Comparison of ENCODE assay signal across 8 cellular contexts in genomic region chr12:82357845-82358199, GRCh38. TPM values are rescaled to one million over a fixed set of nuclear protein-coding genes. Genes with fewer than 3 reads are reported as not detected.
DNase-seq lines count a peak whose midpoint lies in the region; ATAC-seq and TF ChIP-seq lines count a peak whose summit lies in the region.

No MANE protein-coding gene starts in this region.

- 0 to 1% methylated on average over 10 of the region's 10 CpGs for WGBS in sigmoid colon, 2 donors

- peak overlapping the region; percentile 96 for H3K4me3 ChIP-seq in SK-N-MC
- H3K4me3 ChIP-seq in fibroblast of mammary gland (ENCODE audit: control insufficient read depth, low read depth, low read length) = peak overlapping the region; percentile 95
- H3K4me3 ChIP-seq in sigmoid colon = peak overlapping the region; percentile 63 to 88 (median 70)

- TF ChIP-seq CTCF in fibroblast of mammary gland (conservative IDR thresholded peaks at IDR 0.05; ENCODE audit: control insufficient read depth, insufficient read depth, low read depth, low read length) (no peak), sigmoid colon (IDR thresholded peaks at IDR 0.05) (no peak)

- intact Hi-C loops in sigmoid colon (cut with DNase I) = loop anchor here (10.0 kb wide), 1 partner anchor 1943 kb away; no protein-coding TSS in a partner anchor

- peak overlapping the region; percentile 90 for H3K27ac ChIP-seq in SK-N-MC
- H3K27ac ChIP-seq in sigmoid colon = peak overlapping the region; percentile 85 to 93 (median 88)

- no peak for TF ChIP-seq EP300 in sigmoid colon (IDR thresholded peaks at IDR 0.05)

- no peaks in the 10 kb centered on the region for H3K9me3 ChIP-seq in SK-N-MC (ENCODE audit: low read depth, low read length)
- H3K9me3 ChIP-seq in sigmoid colon = no peaks in the 10 kb centered on the region

- DNase-seq in SK-N-MC (ENCODE audit: low read depth, low spot score) (no peak), fibroblast of mammary gland (ENCODE audit: low read depth) (no peak), sigmoid colon (no peak), RPMI8226 (no peak), DMS153 (lab: John Stamatoyannopoulos, UW) (no peak), HuH-7.5 (ENCODE audit: low spot score) (no peak)

- TF ChIP-seq POLR2A in sigmoid colon (IDR thresholded peaks at IDR 0.05) = no peak

- H3K36me3 ChIP-seq in SK-N-MC (ENCODE audit: insufficient read depth, low read length) = peaks cover 43% of the 10 kb centered on the region
- peaks cover 0 to 41% (median 9%) of the 10 kb centered on the region in 4 donors for H3K36me3 ChIP-seq in sigmoid colon

- ATAC-seq in GM19395 (IDR thresholded peaks at IDR 0.05; ENCODE audit: unreplicated experiment) (peak; percentile 2), GM18870 (IDR thresholded peaks at IDR 0.05; ENCODE audit: unreplicated experiment) (no peak)

- H3K27me3 ChIP-seq in sigmoid colon = no peaks in the 10 kb centered on the region

- H3K4me1 ChIP-seq in sigmoid colon = peaks cover 0 to 51% (median 35%) of the 10 kb centered on the region in 4 donors

- peak overlapping the region; percentile 97 for H3K9ac ChIP-seq in SK-N-MC (ENCODE audit: insufficient read length)

RNA-seq across cellular contexts. Expression of gene CCDC59, which starts 0.4 kb away (rescaled TPM):
- total RNA-seq in sigmoid colon = 10 to 100 TPM; 60.4 to 91.8 (median 82.6) TPM
- 10 to 100 TPM; 40.2 to 46.1 (median 45.3) TPM for polyA plus RNA-seq in sigmoid colon

RNA-seq across cellular contexts. Expression of gene METTL25, which starts 0.5 kb away (rescaled TPM):
- total RNA-seq in sigmoid colon = 10 to 100 TPM; 22.7 to 59.9 (median 41.8) TPM
- 1 to 10 TPM; 3.9 to 6.6 (median 4.6) TPM for polyA plus RNA-seq in sigmoid colon
